ENCODE assay signal across 17 cellular contexts in genomic region chr4:70931359-70931758, GRCh38.
"Had no signal": no experiment of that assay in that cellular context is flagged by ENCODE, and none has a peak within 500 bp of the region (broad histone marks: within the 10 kb centered on the region; RNA-seq: fewer than 3 reads in every experiment).

No MANE protein-coding gene starts in this region.

- DNase-seq: activated CD4-positive, alpha-beta T cell treated with anti-CD3 and anti-CD28 coated beads for 1 hour; activated CD4-positive, alpha-beta T cell treated with anti-CD3 and anti-CD28 coated beads, Interleukin-2, amount 50 U/mL, for 48 hours; activated naive CD4-positive, alpha-beta T cell treated with Interleukin-2 at 50 U/mL for 16 hours; anterior cingulate cortex; cerebellar nuclear complex; effector CD8-positive, alpha-beta T cell; foreskin keratinocyte; glutamatergic neuron; kidney glomerular epithelial cell; mesendoderm; stimulated activated CD4-positive, alpha-beta T cell treated with anti-CD3 and anti-CD28 coated beads, Interleukin-1b, Interleukin-23, amount 100 ng/mL, for 48 hours; stomach; upper lobe of right lung had no signal

- H3K4me3 Mint-ChIP-seq: activated T-helper 17 cell treated with anti-CD3 and anti-CD28 coated beads, Interleukin-2, amount 50 U/mL, for 72 hours; neural progenitor cell had no signal

- H3K27me3 Mint-ChIP-seq: activated T-helper 17 cell treated with anti-CD3 and anti-CD28 coated beads, Interleukin-2, amount 50 U/mL, for 72 hours had no signal

- H3K9me3 Mint-ChIP-seq: activated T-helper 17 cell treated with anti-CD3 and anti-CD28 coated beads, Interleukin-2, amount 50 U/mL, for 72 hours had no signal

- H3K27ac Mint-ChIP-seq: activated T-helper 17 cell treated with anti-CD3 and anti-CD28 coated beads, Interleukin-2, amount 50 U/mL, for 72 hours; neural progenitor cell had no signal

- FAIRE-seq: endothelial cell of umbilical vein had no signal

- H3K4me3 ChIP-seq: neural progenitor cell, stomach, thoracic aorta, upper lobe of right lung had no signal

- ATAC-seq: activated T-helper 17 cell treated with anti-CD3 and anti-CD28 coated beads, Interleukin-2, amount 50 U/mL, for 72 hours; foreskin keratinocyte; upper lobe of right lung had no signal
